ENCODE assay signal across 8 cellular contexts in the genomic region with DNA sequence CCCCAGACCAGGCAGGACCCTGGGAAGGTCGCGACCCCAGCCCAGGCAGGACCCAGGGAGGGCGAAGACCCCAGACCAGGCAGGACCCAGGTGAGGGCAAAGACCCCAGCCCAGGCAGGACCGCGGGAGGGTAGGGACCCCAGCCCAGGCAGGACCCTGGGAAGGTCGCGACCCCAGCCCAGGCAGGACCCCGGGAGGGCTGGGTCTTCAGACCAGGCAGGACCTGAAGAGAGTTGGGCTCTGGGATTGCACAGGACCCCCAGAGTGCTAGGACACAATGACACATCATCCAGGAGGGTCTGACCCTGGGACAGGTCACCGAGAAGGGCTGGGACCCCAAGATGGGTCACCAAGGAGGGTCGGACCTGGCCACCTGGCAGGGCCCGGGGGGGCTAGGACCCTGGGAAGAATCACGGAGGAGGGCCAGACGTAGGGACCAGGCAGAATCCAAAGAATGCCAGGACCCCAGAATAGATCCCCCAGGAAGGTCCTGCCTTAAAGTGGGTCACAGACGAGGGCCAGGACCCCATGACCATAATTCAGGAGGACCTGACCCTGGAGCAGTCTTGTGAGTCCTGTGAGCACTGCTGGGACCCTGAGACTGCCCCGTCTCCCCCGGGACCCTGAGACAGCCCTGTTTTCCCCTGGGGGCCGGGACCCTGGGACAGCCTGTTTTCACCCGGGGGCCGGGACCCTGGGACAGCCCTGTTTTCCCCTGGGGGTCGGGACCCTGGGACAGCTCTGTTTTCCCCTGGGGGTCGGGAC. TPM values are rescaled to one million over a fixed set of nuclear protein-coding genes. Genes with fewer than 3 reads are reported as not detected.
DNase-seq lines count a peak whose midpoint lies in the region; ATAC-seq and TF ChIP-seq lines count a peak whose summit lies in the region.
"Had no signal": no experiment of that assay in that cellular context is flagged by ENCODE, and none has a peak within 500 bp of the region (broad histone marks: within the 10 kb centered on the region; RNA-seq: fewer than 3 reads in every experiment).

No MANE protein-coding gene starts in this region.

- peaks cover 3% of the 10 kb centered on the region; the same call in 1 of the 2 replicates for H3K9me3 ChIP-seq in HUES6 (ENCODE audit: control insufficient read depth, insufficient read depth, low read depth, low read length)
- H3K9me3 ChIP-seq in breast epithelium: no peaks in the 10 kb centered on the region
- no peaks in the 10 kb centered on the region for H3K9me3 ChIP-seq in right lobe of liver
- H3K9me3 ChIP-seq in thymus (ENCODE audit: control insufficient read depth): no peaks in the 10 kb centered on the region
- no peaks in the 10 kb centered on the region for H3K9me3 ChIP-seq in aorta (ENCODE audit: control insufficient read depth, low read length)

- peaks cover 23% of the 10 kb centered on the region for H3K36me3 ChIP-seq in HUES6 (ENCODE audit: control insufficient read depth, insufficient read depth, low read length)
- H3K36me3 ChIP-seq in breast epithelium: no peaks in the 10 kb centered on the region
- H3K36me3 ChIP-seq in right lobe of liver: no peaks in the 10 kb centered on the region
- H3K36me3 ChIP-seq in thymus (ENCODE audit: control insufficient read depth, insufficient read depth): peaks cover 7% of the 10 kb centered on the region
- no peaks in the 10 kb centered on the region for H3K36me3 ChIP-seq in aorta (ENCODE audit: control insufficient read depth in 1 of 2, insufficient read depth in 2 of 2, low read length in 1 of 2)

- peak overlapping the region; percentile 89 for H3K4me3 ChIP-seq in HUES6 (ENCODE audit: low read depth, low read length)
- H3K4me3 ChIP-seq in breast epithelium: peak overlapping the region; percentile 86 to 98 (median 91)
- H3K4me3 ChIP-seq in right lobe of liver: peak overlapping the region; percentile 18 to 21 (median 19)
- peak overlapping the region; percentile 38 for H3K4me3 ChIP-seq in thymus (ENCODE audit: low read length)
- H3K4me3 ChIP-seq in aorta (ENCODE audit: low read length in 2 of 2): no peak overlapping the region

- H3K27me3 ChIP-seq in HUES6 (ENCODE audit: control insufficient read depth, insufficient read depth, low read length): peaks cover 9% of the 10 kb centered on the region
- H3K27me3 ChIP-seq in breast epithelium: no peaks in the 10 kb centered on the region
- no peaks in the 10 kb centered on the region for H3K27me3 ChIP-seq in right lobe of liver
- H3K27me3 ChIP-seq in thymus (ENCODE audit: control insufficient read depth, insufficient read depth): no peaks in the 10 kb centered on the region
- no peaks in the 10 kb centered on the region for H3K27me3 ChIP-seq in aorta (ENCODE audit: control insufficient read depth in 1 of 2, insufficient read depth in 2 of 2, low read length in 1 of 2)

- peaks cover 5% of the 10 kb centered on the region; the same call in 1 of the 2 replicates for H3K4me1 ChIP-seq in HUES6 (ENCODE audit: control insufficient read depth, insufficient read depth, low read length)
- peaks cover 0 to 7% of the 10 kb centered on the region in 2 donors for H3K4me1 ChIP-seq in breast epithelium
- peaks cover 0 to 5% (median 0%) of the 10 kb centered on the region in 4 donors for H3K4me1 ChIP-seq in right lobe of liver
- peaks cover 10% of the 10 kb centered on the region for H3K4me1 ChIP-seq in thymus (ENCODE audit: control insufficient read depth, insufficient read depth, low read length)
- H3K4me1 ChIP-seq in aorta (ENCODE audit: control insufficient read depth in 1 of 2, insufficient read depth in 2 of 2, low read length in 2 of 2): no peaks in the 10 kb centered on the region

- no peak for TF ChIP-seq POLR2A in breast epithelium (IDR thresholded peaks at IDR 0.05)
- TF ChIP-seq POLR2A in right lobe of liver (IDR thresholded peaks at IDR 0.05): no peak

- intact Hi-C loops in breast epithelium (cut with DNase I; ENCODE audit: low total_unique reads) (no loop called here), right lobe of liver (cut with DNase I) (no loop called here), aorta (cut with DNase I) (loop anchor here in 1 of 2 donors (10.0 kb wide), 1 partner anchor 78 kb away; no protein-coding TSS in a partner anchor), head of caudate nucleus (cut with DNase I) (no loop called here)

- TF ChIP-seq CTCF in breast epithelium (IDR thresholded peaks at IDR 0.05) (no peak), right lobe of liver (IDR thresholded peaks at IDR 0.05) (no peak)

- H3K9ac ChIP-seq in HUES6 (ENCODE audit: low read length): peak overlapping the region; percentile 58

- H3K27ac ChIP-seq in HUES6 (ENCODE audit: low read depth, low read length) (no peak overlapping the region), breast epithelium (peak overlapping the region; percentile 25 to 48), right lobe of liver (no peak overlapping the region), thymus (ENCODE audit: low read depth) (no peak overlapping the region), aorta (ENCODE audit: low read depth in 1 of 2, low read length in 2 of 2) (no peak overlapping the region)

- no peak for DNase-seq in breast epithelium (ENCODE audit: low spot score in 2 of 2)
- no peak for DNase-seq in right lobe of liver
- no peak for DNase-seq in aorta
- DNase-seq in head of caudate nucleus: no peak
- DNase-seq: T1000 had no signal

- ATAC-seq in right lobe of liver (no peak), HG03432 (IDR thresholded peaks at IDR 0.05; ENCODE audit: unreplicated experiment) (no peak), aorta (ENCODE audit: low FRiP score) (no peak)

- WGBS in right lobe of liver (ENCODE audit: insufficient coverage, low coverage, low lambda C conversion rate, missing lambda C conversion rate): 42% methylated on average over 3 of the region's 21 CpGs
- 76% methylated on average over 19 of the region's 21 CpGs for WGBS in thymus
- 48 to 51% methylated on average over 20 to 21 of the region's 21 CpGs for WGBS in aorta, 2 donors

RNA-seq across cellular contexts. Expression of a gene that starts 1.4 kb away (rescaled TPM):
- 10 to 100 TPM; 60.6 to 71.7 (median 69.4) TPM for total RNA-seq in breast epithelium
- 10 to 100 TPM; 13.0 to 23.5 (median 14.7) TPM for total RNA-seq in right lobe of liver
- polyA plus RNA-seq in thymus: 93.4 TPM
- 10 to 100 TPM; 35.7 to 59.4 TPM for total RNA-seq in aorta
- 10 to 100 TPM; 17.7 to 38.3 TPM for polyA plus RNA-seq in aorta

RNA-seq across cellular contexts. Expression of a gene that starts 18.1 kb away (rescaled TPM):
- 10 to 100 TPM; 14.4 to 22.3 (median 18.3) TPM for total RNA-seq in breast epithelium
- total RNA-seq in right lobe of liver: 1 to 10 TPM; 2.9 to 9.0 (median 5.2) TPM
- polyA plus RNA-seq in thymus: 4.8 TPM
- total RNA-seq in aorta: 10 to 100 TPM; 10.8 to 20.0 TPM
- polyA plus RNA-seq in aorta: 10 to 100 TPM in 1 of 2 donors, 1 to 10 TPM in 1; 3.0 to 22.9 TPM

RNA-seq across cellular contexts. Expression of a gene that starts 32.7 kb away (rescaled TPM):
- total RNA-seq in breast epithelium: 10 to 100 TPM in 2 of 3 donors, 1 to 10 TPM in 1; 7.9 to 14.9 (median 12.1) TPM
- 1 to 10 TPM; 6.9 to 9.2 (median 8.4) TPM for total RNA-seq in right lobe of liver
- 32.9 TPM for polyA plus RNA-seq in thymus
- total RNA-seq in aorta: 10 to 100 TPM in 1 of 2 donors, 1 to 10 TPM in 1; 5.7 to 11.5 TPM
- 10 to 100 TPM; 15.4 to 19.8 TPM for polyA plus RNA-seq in aorta

RNA-seq across cellular contexts. Expression of a gene that starts 32.9 kb away (rescaled TPM):
- total RNA-seq in breast epithelium (100 to 1,000 TPM; 108 to 179 (median 128) TPM), right lobe of liver (100 to 1,000 TPM in 4 of 6 experiments, 10 to 100 TPM in 2; 78.2 to 225 (median 162) TPM), aorta (100 to 1,000 TPM; 152 to 162 TPM)
- polyA plus RNA-seq in thymus (492 TPM), aorta (100 to 1,000 TPM; 492 to 599 TPM)

Comparison
In these comparisons a context has a peak if more than half of its experiments do, and no peak if none do; other contexts are left out.
1. H3K27ac ChIP-seq: peak in breast epithelium (2 of 2); none in HUES6 (single experiment), right lobe of liver (0 of 3), thymus (single experiment) and aorta (0 of 2).
2. H3K4me3 ChIP-seq: peak in HUES6 (single experiment), breast epithelium (3 of 3), right lobe of liver (3 of 3) and thymus (single experiment); none in aorta (0 of 2).